ENCODE assay signal across 1 cellular context in genomic region chr1:154237435-154237834, GRCh38.
A peak's percentile ranks its signal among the peaks of the same experiment; 100 is the strongest.
TF ChIP-seq lines count a peak whose summit lies in the region.

No MANE protein-coding gene starts in this region.

TF ChIP-seq in HepG2, 621 proteins besides CTCF, POLR2A, EP300 and RAD21 (continues in another document):
- TF ChIP-seq ZBTB7B (CRISPR knock-in tag; IDR thresholded peaks at IDR 0.05), result no peak
- no peak for TF ChIP-seq NFIC (IDR thresholded peaks at IDR 0.05; ENCODE audit: low read length)
- peak; percentile 47; the same call in 1 of the 2 replicates for TF ChIP-seq GMEB1 (CRISPR knock-in tag; IDR thresholded peaks at IDR 0.05; ENCODE audit: borderline replicate concordance)
- TF ChIP-seq ZNF788 (CRISPR knock-in tag; IDR thresholded peaks at IDR 0.05; ENCODE audit: borderline replicate concordance), result no peak
- no peak for TF ChIP-seq ZNF101 (CRISPR knock-in tag; IDR thresholded peaks at IDR 0.05; ENCODE audit: borderline replicate concordance, low read depth)
- TF ChIP-seq ZNF329 (CRISPR knock-in tag; IDR thresholded peaks at IDR 0.05; ENCODE audit: low read depth), result no peak
- peak; percentile 83 for TF ChIP-seq FOXP4 (CRISPR knock-in tag; IDR thresholded peaks at IDR 0.05)
- TF ChIP-seq, protein P1, sequence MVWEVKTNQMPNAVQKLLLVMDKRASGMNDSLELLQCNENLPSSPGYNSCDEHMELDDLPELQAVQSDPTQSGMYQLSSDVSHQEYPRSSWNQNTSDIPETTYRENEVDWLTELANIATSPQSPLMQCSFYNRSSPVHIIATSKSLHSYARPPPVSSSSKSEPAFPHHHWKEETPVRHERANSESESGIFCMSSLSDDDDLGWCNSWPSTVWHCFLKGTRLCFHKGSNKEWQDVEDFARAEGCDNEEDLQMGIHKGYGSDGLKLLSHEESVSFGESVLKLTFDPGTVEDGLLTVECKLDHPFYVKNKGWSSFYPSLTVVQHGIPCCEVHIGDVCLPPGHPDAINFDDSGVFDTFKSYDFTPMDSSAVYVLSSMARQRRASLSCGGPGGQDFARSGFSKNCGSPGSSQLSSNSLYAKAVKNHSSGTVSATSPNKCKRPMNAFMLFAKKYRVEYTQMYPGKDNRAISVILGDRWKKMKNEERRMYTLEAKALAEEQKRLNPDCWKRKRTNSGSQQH (CRISPR knock-in tag; IDR thresholded peaks at IDR 0.05; ENCODE audit: low read depth), result no peak
- TF ChIP-seq ZIK1 (CRISPR knock-in tag; IDR thresholded peaks at IDR 0.05; ENCODE audit: borderline replicate concordance, low read depth), result no peak
- TF ChIP-seq HDAC1 (CRISPR knock-in tag; IDR thresholded peaks at IDR 0.05), result peak; percentile 79
- 0 out of 2 replicates have a peak, but pooled peaks have one; percentile 36 for TF ChIP-seq LCORL (IDR thresholded peaks at IDR 0.05)
- TF ChIP-seq LCORL (CRISPR knock-in tag; IDR thresholded peaks at IDR 0.05), result peak; percentile 57; the same call in 1 of the 2 replicates
- peak; percentile 56 for TF ChIP-seq TBX2 (CRISPR knock-in tag; IDR thresholded peaks at IDR 0.05; ENCODE audit: borderline replicate concordance)
- TF ChIP-seq ZNF83 (CRISPR knock-in tag; IDR thresholded peaks at IDR 0.05; ENCODE audit: borderline replicate concordance), result no peak
- TF ChIP-seq REXO4 (CRISPR knock-in tag; IDR thresholded peaks at IDR 0.05; ENCODE audit: borderline replicate concordance), result no peak
- TF ChIP-seq CENPX (CRISPR knock-in tag; IDR thresholded peaks at IDR 0.05), result no peak
- no peak for TF ChIP-seq ZFP36L1 (CRISPR knock-in tag; IDR thresholded peaks at IDR 0.05)
- TF ChIP-seq ZNF781 (CRISPR knock-in tag; IDR thresholded peaks at IDR 0.05; ENCODE audit: borderline replicate concordance, not compliant biosample characterization), result no peak
- no peak for TF ChIP-seq ZNF562 (CRISPR knock-in tag; IDR thresholded peaks at IDR 0.05; ENCODE audit: borderline replicate concordance)
- TF ChIP-seq MIER3 (CRISPR knock-in tag; IDR thresholded peaks at IDR 0.05; ENCODE audit: borderline replicate concordance), result peak; percentile 65; the same call in 1 of the 2 replicates
- TF ChIP-seq STAG1 (CRISPR knock-in tag; IDR thresholded peaks at IDR 0.05), result no peak
- no peak for TF ChIP-seq MXD3 (CRISPR knock-in tag; IDR thresholded peaks at IDR 0.05)
- TF ChIP-seq MED8 (CRISPR knock-in tag; IDR thresholded peaks at IDR 0.05; ENCODE audit: insufficient replicate concordance), result no peak
- TF ChIP-seq POGZ (CRISPR knock-in tag; IDR thresholded peaks at IDR 0.05), result no peak
- peak; percentile 16 for TF ChIP-seq PHF5A (CRISPR knock-in tag; IDR thresholded peaks at IDR 0.05; ENCODE audit: low read depth, unreplicated experiment)
- peak; percentile 95 for TF ChIP-seq ISL2 (CRISPR knock-in tag; IDR thresholded peaks at IDR 0.05)
- TF ChIP-seq SOX6 (IDR thresholded peaks at IDR 0.05), result no peak
- peak; percentile 92 for TF ChIP-seq SOX6 (CRISPR knock-in tag; IDR thresholded peaks at IDR 0.05)
- TF ChIP-seq FOSL2 (CRISPR knock-in tag; IDR thresholded peaks at IDR 0.05), result no peak
- no peak for TF ChIP-seq ADNP (CRISPR knock-in tag; IDR thresholded peaks at IDR 0.05)
- TF ChIP-seq ZNF33A (CRISPR knock-in tag; IDR thresholded peaks at IDR 0.05; ENCODE audit: borderline replicate concordance), result no peak
- no peak for TF ChIP-seq SALL2 (CRISPR knock-in tag; IDR thresholded peaks at IDR 0.05)
- TF ChIP-seq, protein P2, sequence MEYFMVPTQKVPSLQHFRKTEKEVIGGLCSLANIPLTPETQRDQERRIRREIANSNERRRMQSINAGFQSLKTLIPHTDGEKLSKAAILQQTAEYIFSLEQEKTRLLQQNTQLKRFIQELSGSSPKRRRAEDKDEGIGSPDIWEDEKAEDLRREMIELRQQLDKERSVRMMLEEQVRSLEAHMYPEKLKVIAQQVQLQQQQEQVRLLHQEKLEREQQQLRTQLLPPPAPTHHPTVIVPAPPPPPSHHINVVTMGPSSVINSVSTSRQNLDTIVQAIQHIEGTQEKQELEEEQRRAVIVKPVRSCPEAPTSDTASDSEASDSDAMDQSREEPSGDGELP (IDR thresholded peaks at IDR 0.05; ENCODE audit: borderline replicate concordance, low read depth), result 0 out of 2 replicates have a peak, but pooled peaks have one; percentile 4
- peak; percentile 69; the same call in 1 of the 2 replicates for TF ChIP-seq DPF2 (CRISPR knock-in tag; IDR thresholded peaks at IDR 0.05; ENCODE audit: borderline replicate concordance, low read depth)
- TF ChIP-seq ELF3 (CRISPR knock-in tag; IDR thresholded peaks at IDR 0.05), result peak; percentile 64
- no peak for TF ChIP-seq NAIF1 (CRISPR knock-in tag; IDR thresholded peaks at IDR 0.05; ENCODE audit: borderline replicate concordance)
- peak; percentile 86 for TF ChIP-seq NR2F6 (IDR thresholded peaks at IDR 0.05)
- peak; percentile 78 for TF ChIP-seq NR2F6 (CRISPR knock-in tag; IDR thresholded peaks at IDR 0.05)
- TF ChIP-seq, protein P3, sequence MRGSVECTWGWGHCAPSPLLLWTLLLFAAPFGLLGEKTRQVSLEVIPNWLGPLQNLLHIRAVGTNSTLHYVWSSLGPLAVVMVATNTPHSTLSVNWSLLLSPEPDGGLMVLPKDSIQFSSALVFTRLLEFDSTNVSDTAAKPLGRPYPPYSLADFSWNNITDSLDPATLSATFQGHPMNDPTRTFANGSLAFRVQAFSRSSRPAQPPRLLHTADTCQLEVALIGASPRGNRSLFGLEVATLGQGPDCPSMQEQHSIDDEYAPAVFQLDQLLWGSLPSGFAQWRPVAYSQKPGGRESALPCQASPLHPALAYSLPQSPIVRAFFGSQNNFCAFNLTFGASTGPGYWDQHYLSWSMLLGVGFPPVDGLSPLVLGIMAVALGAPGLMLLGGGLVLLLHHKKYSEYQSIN (CRISPR knock-in tag; IDR thresholded peaks at IDR 0.05; ENCODE audit: borderline replicate concordance), result no peak
- TF ChIP-seq ASH2L (IDR thresholded peaks at IDR 0.05; ENCODE audit: insufficient read length, low read depth, low read length), result peak; percentile 45
- TF ChIP-seq ARID5B (CRISPR knock-in tag; IDR thresholded peaks at IDR 0.05), result peak; percentile 89
- TF ChIP-seq KDM3A (CRISPR knock-in tag; IDR thresholded peaks at IDR 0.05; ENCODE audit: low read depth), result no peak
- TF ChIP-seq, protein P4, sequence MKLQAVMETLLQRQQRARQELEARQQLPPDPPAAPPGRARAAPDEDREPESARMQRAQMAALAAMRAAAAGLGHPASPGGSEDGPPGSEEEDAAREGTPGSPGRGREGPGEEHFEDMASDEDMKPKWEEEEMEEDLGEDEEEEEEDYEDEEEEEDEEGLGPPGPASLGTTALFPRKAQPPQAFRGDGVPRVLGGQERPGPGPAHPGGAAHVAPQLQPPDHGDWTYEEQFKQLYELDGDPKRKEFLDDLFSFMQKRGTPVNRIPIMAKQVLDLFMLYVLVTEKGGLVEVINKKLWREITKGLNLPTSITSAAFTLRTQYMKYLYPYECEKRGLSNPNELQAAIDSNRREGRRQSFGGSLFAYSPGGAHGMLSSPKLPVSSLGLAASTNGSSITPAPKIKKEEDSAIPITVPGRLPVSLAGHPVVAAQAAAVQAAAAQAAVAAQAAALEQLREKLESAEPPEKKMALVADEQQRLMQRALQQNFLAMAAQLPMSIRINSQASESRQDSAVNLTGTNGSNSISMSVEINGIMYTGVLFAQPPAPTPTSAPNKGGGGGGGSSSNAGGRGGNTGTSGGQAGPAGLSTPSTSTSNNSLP (IDR thresholded peaks at IDR 0.05; ENCODE audit: low read depth, low read length), result peak; percentile 86
- TF ChIP-seq CEBPZ (IDR thresholded peaks at IDR 0.05; ENCODE audit: low read length), result no peak
- no peak for TF ChIP-seq SNAI1 (CRISPR knock-in tag; IDR thresholded peaks at IDR 0.05; ENCODE audit: borderline replicate concordance)
- no peak for TF ChIP-seq ZSCAN22 (CRISPR knock-in tag; IDR thresholded peaks at IDR 0.05)
- no peak for TF ChIP-seq ZNF564 (CRISPR knock-in tag; IDR thresholded peaks at IDR 0.05)
- TF ChIP-seq CBX1 (IDR thresholded peaks at IDR 0.05; ENCODE audit: low read depth), result no peak
- no peak for TF ChIP-seq HIVEP1 (CRISPR knock-in tag; IDR thresholded peaks at IDR 0.05)
- TF ChIP-seq ZNF296 (CRISPR knock-in tag; conservative IDR thresholded peaks at IDR 0.05), result no peak
